Comparison of ENCODE assay signal across 8 cellular contexts in the genomic region with DNA sequence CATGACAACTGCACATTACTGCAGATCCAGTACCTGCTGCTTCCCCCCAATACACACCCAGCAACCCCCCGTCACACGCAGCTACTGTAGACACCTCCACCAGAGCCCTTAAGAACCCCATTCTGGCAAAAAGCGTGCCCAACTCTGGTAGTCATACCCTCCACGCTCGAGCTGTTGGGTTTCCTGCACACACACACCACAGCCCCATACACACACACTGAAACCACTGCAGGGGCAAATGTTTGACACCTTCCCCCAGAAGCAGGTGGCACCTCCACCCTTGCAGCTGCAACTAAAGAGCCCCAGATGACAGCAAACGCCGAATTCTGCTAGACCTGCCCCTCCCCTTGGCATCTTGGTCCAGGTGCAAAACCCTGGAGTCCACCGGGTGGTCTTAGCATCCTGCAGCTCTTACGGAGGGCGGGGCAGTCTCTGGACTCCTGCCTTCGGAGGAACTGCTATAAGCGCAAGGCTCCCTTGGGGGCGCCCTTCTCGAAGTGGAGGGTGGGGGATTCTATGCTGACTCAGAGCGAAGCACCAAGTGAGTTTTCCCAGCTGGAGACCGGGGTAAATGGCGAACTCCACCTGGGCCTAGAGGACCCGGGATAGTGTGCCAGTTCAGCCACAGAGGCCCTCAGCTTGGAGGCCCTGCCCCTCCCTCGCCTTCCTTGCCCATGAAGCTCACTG.
A peak's percentile ranks its signal among the peaks of the same experiment; 100 is the strongest.
DNase-seq lines count a peak whose midpoint lies in the region; ATAC-seq and TF ChIP-seq lines count a peak whose summit lies in the region.

No MANE protein-coding gene starts in this region.

- H3K27me3 Mint-ChIP-seq in T-helper 1 cell treated with Interleukin-12 subunit alpha and Interleukin-12 subunit beta and Interleukin-4 antibody, amounts not matched to agents 30 μg/mL and 1 μg/mL, for 36 hours (ENCODE audit: low read depth): peaks cover 46% of the 10 kb centered on the region

- H3K4me1 Mint-ChIP-seq in T-helper 1 cell treated with Interleukin-12 subunit alpha and Interleukin-12 subunit beta and Interleukin-4 antibody, amounts not matched to agents 30 μg/mL and 1 μg/mL, for 36 hours (ENCODE audit: low read depth): peaks cover 8% of the 10 kb centered on the region

- ATAC-seq in HG02840 (IDR thresholded peaks at IDR 0.05; ENCODE audit: low FRiP score, unreplicated experiment): no peak
- no peak for ATAC-seq in HG03139 (IDR thresholded peaks at IDR 0.05; ENCODE audit: unreplicated experiment)

- H3K27ac Mint-ChIP-seq in T-helper 1 cell treated with Interleukin-12 subunit alpha and Interleukin-12 subunit beta and Interleukin-4 antibody, amounts not matched to agents 30 μg/mL and 1 μg/mL, for 36 hours: no peak overlapping the region

- no peaks in the 10 kb centered on the region for H3K36me3 ChIP-seq in GM06990 (ENCODE audit: control insufficient read depth, insufficient read depth, low read length)

- H3K4me3 Mint-ChIP-seq in T-helper 1 cell treated with Interleukin-12 subunit alpha and Interleukin-12 subunit beta and Interleukin-4 antibody, amounts not matched to agents 30 μg/mL and 1 μg/mL, for 36 hours: peak overlapping the region; percentile 57

- no peaks in the 10 kb centered on the region for H3K9me3 Mint-ChIP-seq in T-helper 1 cell treated with Interleukin-12 subunit alpha and Interleukin-12 subunit beta and Interleukin-4 antibody, amounts not matched to agents 30 μg/mL and 1 μg/mL, for 36 hours

- H3K27me3 ChIP-seq in GM06990 (replicated peaks; ENCODE audit: control insufficient read depth, insufficient read depth, low read length): no peaks in the 10 kb centered on the region

- TF ChIP-seq CTCF in GM06990 (IDR thresholded peaks at IDR 0.05; ENCODE audit: insufficient read depth, low read length, poor library complexity, severe bottlenecking): peak; percentile 39

- H3K4me3 ChIP-seq in GM06990 (replicated peaks; ENCODE audit: low read depth, low read length): no peak overlapping the region

- H3K36me3 Mint-ChIP-seq in T-helper 1 cell treated with Interleukin-12 subunit alpha and Interleukin-12 subunit beta and Interleukin-4 antibody, amounts not matched to agents 30 μg/mL and 1 μg/mL, for 36 hours (ENCODE audit: low read depth): no peaks in the 10 kb centered on the region

- in situ Hi-C loops in ACHN (cut with HindIII; ENCODE audit: low pct_ligation_motif_present, low pct_unique_long_range_greater_than_20kb, low sequenced_read_pairs): no loop called here

- DNase-seq in ACHN (peak; percentile 2), GM06990 (ENCODE audit: extremely low read depth, insufficient read length) (peak; percentile 37), iPS-NIHi7 (ENCODE audit: extremely low spot score) (peak; percentile 85), LoVo (ENCODE audit: low spot score) (no peak), AML-193 (lab: John Stamatoyannopoulos, UW) (no peak)

Comparison
In these comparisons a context has a peak if more than half of its experiments do, and no peak if none do; other contexts are left out.
1. DNase-seq: peak in ACHN (single experiment), GM06990 (single experiment) and iPS-NIHi7 (single experiment); none in LoVo (single experiment) and AML-193 (0 of 2).